29 cellular contexts compared by ENCODE assay signal in genomic region chr6:145630598-145630997, GRCh38.
"Had no signal": no experiment of that assay in that cellular context is flagged by ENCODE, and none has a peak within 500 bp of the region (broad histone marks: within the 10 kb centered on the region; RNA-seq: fewer than 3 reads in every experiment).

No MANE protein-coding gene starts in this region.

- H3K9me3 Mint-ChIP-seq: natural killer cell; nephron; neural progenitor cell; stimulated activated effector memory CD8-positive, alpha-beta T cell treated with anti-CD3 and anti-CD28 coated beads, Interleukin-12 subunit alpha, Interleukin-12 subunit beta, amount 100 ng/mL, for 72 hours; stimulated activated naive CD8-positive, alpha-beta T cell treated with anti-CD3 and anti-CD28 coated beads, Interleukin-15, amount 100 ng/mL, for 72 hours; type B pancreatic cell had no signal

- H3K36me3 ChIP-seq: neural progenitor cell, ovary, right lobe of liver, transverse colon, upper lobe of right lung, uterus had no signal

- H3K4me3 Mint-ChIP-seq: natural killer cell; nephron; neural progenitor cell; stimulated activated effector memory CD8-positive, alpha-beta T cell treated with anti-CD3 and anti-CD28 coated beads, Interleukin-12 subunit alpha, Interleukin-12 subunit beta, amount 100 ng/mL, for 72 hours; stimulated activated naive CD8-positive, alpha-beta T cell treated with anti-CD3 and anti-CD28 coated beads, Interleukin-15, amount 100 ng/mL, for 72 hours; type B pancreatic cell had no signal

- H3K27ac ChIP-seq: neural progenitor cell, ovary, parathyroid adenoma, psoas muscle, right lobe of liver, sigmoid colon, suprapubic skin, testis, tibial artery, transverse colon, upper lobe of right lung, uterus had no signal

- H3K4me1 ChIP-seq: neural progenitor cell, right lobe of liver, sigmoid colon, suprapubic skin, testis, upper lobe of right lung, uterus had no signal

- H3K4me1 Mint-ChIP-seq: nephron, neural progenitor cell had no signal

- DNase-seq: natural killer cell; occipital lobe; ovary; posterior cingulate gyrus; psoas muscle; right cardiac atrium; right lobe of liver; sigmoid colon; small intestine; stimulated activated CD4-positive, alpha-beta T cell treated with anti-CD3 and anti-CD28 coated beads, Interleukin-15, amount 100 ng/mL, for 24 hours; stimulated activated CD4-positive, alpha-beta T cell treated with anti-CD3 and anti-CD28 coated beads, Interleukin-2, amount 100 ng/mL, for 24 hours; stimulated activated CD4-positive, alpha-beta T cell treated with anti-CD3 and anti-CD28 coated beads, Interleukin-2, amount 100 ng/mL, for 48 hours; stimulated activated CD4-positive, alpha-beta T cell treated with anti-CD3 and anti-CD28 coated beads, Interleukin-4, amount 100 ng/mL, for 24 hours; stimulated activated naive CD4-positive, alpha-beta T cell; stimulated activated naive CD8-positive, alpha-beta T cell treated with anti-CD3 and anti-CD28 coated beads, Interleukin-15, amount 100 ng/mL, for 72 hours; stimulated activated naive CD8-positive, alpha-beta T cell treated with anti-CD3 and anti-CD28 coated beads, Interleukin-15, Interleukin-2, amounts not matched to agents 100 U/mL and 50 U/mL, for 24 hours; substantia nigra; testis; tibial artery; transverse colon; upper lobe of right lung; uterus had no signal

- ATAC-seq: natural killer cell; psoas muscle; right cardiac atrium; right lobe of liver; stimulated activated effector memory CD8-positive, alpha-beta T cell treated with anti-CD3 and anti-CD28 coated beads, Interleukin-12 subunit alpha, Interleukin-12 subunit beta, amount 100 ng/mL, for 72 hours; stimulated activated naive CD8-positive, alpha-beta T cell treated with anti-CD3 and anti-CD28 coated beads, Interleukin-15, amount 100 ng/mL, for 72 hours; stimulated activated naive CD8-positive, alpha-beta T cell treated with anti-CD3 and anti-CD28 coated beads, Interleukin-15, Interleukin-2, amounts not matched to agents 100 U/mL and 50 U/mL, for 24 hours; upper lobe of right lung had no signal

- H3K36me3 Mint-ChIP-seq: natural killer cell; neural progenitor cell; stimulated activated effector memory CD8-positive, alpha-beta T cell treated with anti-CD3 and anti-CD28 coated beads, Interleukin-12 subunit alpha, Interleukin-12 subunit beta, amount 100 ng/mL, for 72 hours had no signal

- H3K27ac Mint-ChIP-seq: natural killer cell; nephron; neural progenitor cell; progenitor cell of endocrine pancreas; stimulated activated effector memory CD8-positive, alpha-beta T cell treated with anti-CD3 and anti-CD28 coated beads, Interleukin-12 subunit alpha, Interleukin-12 subunit beta, amount 100 ng/mL, for 72 hours; stimulated activated naive CD8-positive, alpha-beta T cell treated with anti-CD3 and anti-CD28 coated beads, Interleukin-15, amount 100 ng/mL, for 72 hours; type B pancreatic cell had no signal

- H3K9me3 ChIP-seq: ovary, psoas muscle, right lobe of liver, sigmoid colon, suprapubic skin, testis, tibial artery, transverse colon, upper lobe of right lung, uterus had no signal

- H3K4me3 ChIP-seq: neural progenitor cell, ovary, psoas muscle, right lobe of liver, sigmoid colon, suprapubic skin, testis, tibial artery, transverse colon, upper lobe of right lung, uterus had no signal

- H3K27me3 ChIP-seq: neural progenitor cell, ovary, right lobe of liver, sigmoid colon, suprapubic skin, testis, tibial artery, transverse colon, upper lobe of right lung, uterus had no signal

- H3K27me3 Mint-ChIP-seq: stimulated activated naive CD8-positive, alpha-beta T cell treated with anti-CD3 and anti-CD28 coated beads, Interleukin-15, amount 100 ng/mL, for 72 hours had no signal
